7 cellular contexts compared by ENCODE assay signal in genomic region chr9:128807827-128808226, GRCh38.
"Had no signal": no experiment of that assay in that cellular context is flagged by ENCODE, and none has a peak within 500 bp of the region (broad histone marks: within the 10 kb centered on the region; RNA-seq: fewer than 3 reads in every experiment).

No MANE protein-coding gene starts in this region.

- H3K4me3 ChIP-seq: GM23248, K562 had no signal

- H2AFZ ChIP-seq: GM23248 had no signal

- DNase-seq: GM23248, GOT3, H9, HCEC 1CT, IMR-90 had no signal

- H3K27ac ChIP-seq: GM23248, HL-60 had no signal

- ATAC-seq: K562 had no signal
